8 cellular contexts compared by ENCODE assay signal in genomic region chr1:12161662-12162458, GRCh38. TPM values are rescaled to one million over a fixed set of nuclear protein-coding genes. Genes with fewer than 3 reads are reported as not detected.
A peak's percentile ranks its signal among the peaks of the same experiment; 100 is the strongest.
DNase-seq lines count a peak whose midpoint lies in the region; ATAC-seq lines count a peak whose summit lies in the region.

No MANE protein-coding gene starts in this region.

- DNase-seq in A172 (ENCODE audit: low spot score) (peak; percentile 87), RKO (ENCODE audit: low spot score) (peak; percentile 81), head of caudate nucleus (peak in 35 of 42 donors; percentile 35 to 82 (median 52)), skeletal muscle cell (ENCODE audit: low read depth) (peak; percentile 55), NCI-H2227 (lab: John Stamatoyannopoulos, UW; ENCODE audit: unreplicated experiment) (no peak)
- DNase-seq in activated effector memory CD4-positive, alpha-beta T cell treated with anti-CD3 and anti-CD28 coated beads, Interleukin-2, amount 50 U/mL, for 16 hours: peak; percentile 92

- intact Hi-C loops in head of caudate nucleus (cut with DNase I): no loop called here

- ATAC-seq in GM18858 (IDR thresholded peaks at IDR 0.05; ENCODE audit: unreplicated experiment): peak; percentile 60
- peak; percentile 73 for ATAC-seq in HG03060 (IDR thresholded peaks at IDR 0.05; ENCODE audit: low read depth, unreplicated experiment)

- H3K4me3 ChIP-seq in skeletal muscle cell (ENCODE audit: low read depth, low read length): no peak overlapping the region

RNA-seq across cellular contexts. Expression of gene TNFRSF1B, which starts 4.9 kb away (rescaled TPM):
- total RNA-seq in A172 (2014; rRNA removed; shearing (Covaris generic)): not detected in 2 replicates
